ENCODE assay signal across 2 cellular contexts in genomic region chr9:79757906-79758669, GRCh38.
TF ChIP-seq lines count a peak whose summit lies in the region.

No MANE protein-coding gene starts in this region.

TF ChIP-seq in liver, 16 proteins besides CTCF, POLR2A, EP300 and RAD21 (continued from another document):
- no peak for TF ChIP-seq MAX (IDR thresholded peaks at IDR 0.05)
- no peak for TF ChIP-seq ATF3 (IDR thresholded peaks at IDR 0.05)
- no peak for TF ChIP-seq EGR1 (IDR thresholded peaks at IDR 0.05; ENCODE audit: low read depth in 2 of 2)
- no peak for TF ChIP-seq FOXA1 (IDR thresholded peaks at IDR 0.05)
- TF ChIP-seq GABPA (IDR thresholded peaks at IDR 0.05 in 1 of 2, conservative IDR thresholded peaks at IDR 0.05 in 1 of 2) = no peak
- TF ChIP-seq RXRA (IDR thresholded peaks at IDR 0.05) = no peak
- TF ChIP-seq FOXA2 (IDR thresholded peaks at IDR 0.05) = no peak
- TF ChIP-seq JUND (IDR thresholded peaks at IDR 0.05) = no peak
- no peak for TF ChIP-seq HNF4A (conservative IDR thresholded peaks at IDR 0.05)
- TF ChIP-seq SP1 (IDR thresholded peaks at IDR 0.05) = no peak
- TF ChIP-seq TAF1 (conservative IDR thresholded peaks at IDR 0.05) = no peak

TF ChIP-seq in HepG2, 621 proteins besides CTCF, POLR2A, EP300 and RAD21 (continued from another document):
- TF ChIP-seq ETS1 (CRISPR knock-in tag; IDR thresholded peaks at IDR 0.05) (no peak), PHF8 (CRISPR knock-in tag; IDR thresholded peaks at IDR 0.05) (no peak), DNMT1 (CRISPR knock-in tag; IDR thresholded peaks at IDR 0.05) (no peak)
TF ChIP-seq in HepG2: peak in this region for 0.
